In genomic region chr11:65023502-65023901, GRCh38 we compare ENCODE assay signal across 4 cellular contexts. TPM values are rescaled to one million over a fixed set of nuclear protein-coding genes. Genes with fewer than 3 reads are reported as not detected.
"Had no signal": no experiment of that assay in that cellular context is flagged by ENCODE, and none has a peak within 500 bp of the region (broad histone marks: within the 10 kb centered on the region; RNA-seq: fewer than 3 reads in every experiment).

No MANE protein-coding gene starts in this region.

RNA-seq across cellular contexts. Expression of gene NAALADL1, which starts 34.9 kb away (rescaled TPM):
- total RNA-seq: HT1080, NCI-H460, SK-MEL-5 had no signal
- polyA plus RNA-seq: SK-N-SH had no signal
